ENCODE assay signal across 10 cellular contexts in genomic region chr3:30426319-30426993, GRCh38.
DNase-seq lines count a peak whose midpoint lies in the region; ATAC-seq and TF ChIP-seq lines count a peak whose summit lies in the region.
"Had no signal": no experiment of that assay in that cellular context is flagged by ENCODE, and none has a peak within 500 bp of the region (broad histone marks: within the 10 kb centered on the region; RNA-seq: fewer than 3 reads in every experiment).

No MANE protein-coding gene starts in this region.

- no peak overlapping the region for H3K4me3 Mint-ChIP-seq in stimulated activated naive B cell treated with anti-CD40 and anti-IgM and Interleukin-4, amounts not matched to agents 10 μg/mL and 1 μg/mL and 100 μg/mL, for 72 hours
- H3K4me3 Mint-ChIP-seq: nephron had no signal

- peaks cover 0 to 2% of the 10 kb centered on the region in 2 donors for H3K36me3 Mint-ChIP-seq in stimulated activated naive B cell treated with anti-CD40 and anti-IgM and Interleukin-4, amounts not matched to agents 10 μg/mL and 1 μg/mL and 100 μg/mL, for 72 hours

- no peak for TF ChIP-seq EP300 in Ishikawa (IDR thresholded peaks at IDR 0.05; ENCODE audit: borderline replicate concordance)

- no peak overlapping the region for H3K27ac Mint-ChIP-seq in stimulated activated naive B cell treated with anti-CD40 and anti-IgM and Interleukin-4, amounts not matched to agents 10 μg/mL and 1 μg/mL and 100 μg/mL, for 72 hours
- H3K27ac Mint-ChIP-seq: nephron had no signal

- DNase-seq in fibroblast of lung (ENCODE audit: low read depth in 2 of 2) (peak; percentile 79 to 85), left lobe of liver (ENCODE audit: low spot score) (no peak), stromal cell of bone marrow (ENCODE audit: low read depth) (peak; percentile 46), H4 (ENCODE audit: low spot score) (no peak), pons (ENCODE audit: low spot score) (no peak)
- DNase-seq in effector memory CD4-positive, alpha-beta T cell = no peak
- no peak for DNase-seq in stimulated activated naive B cell treated with anti-CD40 and anti-IgM and Interleukin-4, amounts not matched to agents 10 μg/mL and 1 μg/mL and 100 μg/mL, for 72 hours
- DNase-seq: upper lobe of left lung had no signal

- no peaks in the 10 kb centered on the region for H3K27me3 ChIP-seq in fibroblast of lung (ENCODE audit: control insufficient read depth, insufficient read depth, low read length)
- H3K27me3 ChIP-seq in effector memory CD4-positive, alpha-beta T cell (replicated peaks; ENCODE audit: control insufficient read depth, insufficient read depth, low read length, poor library complexity, severe bottlenecking) = no peaks in the 10 kb centered on the region
- H3K27me3 ChIP-seq: upper lobe of left lung had no signal

- no peaks in the 10 kb centered on the region for H3K79me2 ChIP-seq in fibroblast of lung (ENCODE audit: control insufficient read depth, insufficient read depth, low read length)

- TF ChIP-seq RAD21 in Ishikawa (IDR thresholded peaks at IDR 0.05; ENCODE audit: low read depth) = no peak

- no peak overlapping the region for H3K9ac ChIP-seq in fibroblast of lung (ENCODE audit: insufficient read depth, low read length)

- peak; percentile 56 for ATAC-seq in left lobe of liver
- ATAC-seq in stimulated activated naive B cell treated with anti-CD40 and anti-IgM and Interleukin-4, amounts not matched to agents 10 μg/mL and 1 μg/mL and 100 μg/mL, for 72 hours (replicated peaks) = no peak

- H3K4me1 ChIP-seq in fibroblast of lung (ENCODE audit: control insufficient read depth, extremely low read depth, insufficient read depth, low read length) = peaks cover 4% of the 10 kb centered on the region
- H3K4me1 ChIP-seq in effector memory CD4-positive, alpha-beta T cell (ENCODE audit: control insufficient read depth, insufficient read depth, low read length, poor library complexity, severe bottlenecking) = no peaks in the 10 kb centered on the region

- H3K4me2 ChIP-seq in fibroblast of lung (ENCODE audit: extremely low read depth, insufficient read depth, low read length) = no peak overlapping the region

- no peaks in the 10 kb centered on the region for H3K36me3 ChIP-seq in fibroblast of lung (ENCODE audit: control insufficient read depth, insufficient read depth, low read length)
- no peaks in the 10 kb centered on the region for H3K36me3 ChIP-seq in effector memory CD4-positive, alpha-beta T cell (ENCODE audit: control insufficient read depth, insufficient read depth, low read length)
- H3K36me3 ChIP-seq: upper lobe of left lung had no signal

- H3K27me3 Mint-ChIP-seq in stimulated activated naive B cell treated with anti-CD40 and anti-IgM and Interleukin-4, amounts not matched to agents 10 μg/mL and 1 μg/mL and 100 μg/mL, for 72 hours = no peaks in the 10 kb centered on the region

- H3K9me3 Mint-ChIP-seq in stimulated activated naive B cell treated with anti-CD40 and anti-IgM and Interleukin-4, amounts not matched to agents 10 μg/mL and 1 μg/mL and 100 μg/mL, for 72 hours = no peaks in the 10 kb centered on the region

- peaks cover under 1 to 3% of the 10 kb centered on the region in 2 donors for H3K4me1 Mint-ChIP-seq in stimulated activated naive B cell treated with anti-CD40 and anti-IgM and Interleukin-4, amounts not matched to agents 10 μg/mL and 1 μg/mL and 100 μg/mL, for 72 hours

- no peak overlapping the region for H3K27ac ChIP-seq in fibroblast of lung (ENCODE audit: insufficient read depth, low read length)
- no peak overlapping the region for H3K27ac ChIP-seq in effector memory CD4-positive, alpha-beta T cell (ENCODE audit: insufficient read depth, low read length, poor library complexity, severe bottlenecking)
- H3K27ac ChIP-seq: upper lobe of left lung had no signal

- no peak for TF ChIP-seq CTCF in fibroblast of lung (conservative IDR thresholded peaks at IDR 0.05 in 1 of 2, IDR thresholded peaks at IDR 0.05 in 1 of 2; ENCODE audit: low read depth in 1 of 2, low read length in 2 of 2)

- no peaks in the 10 kb centered on the region for H3K9me3 ChIP-seq in fibroblast of lung (ENCODE audit: control insufficient read depth, insufficient read depth, low read depth, low read length)
- H3K9me3 ChIP-seq in effector memory CD4-positive, alpha-beta T cell (ENCODE audit: control insufficient read depth, low read length) = no peaks in the 10 kb centered on the region
- H3K9me3 ChIP-seq: upper lobe of left lung had no signal

- no peaks in the 10 kb centered on the region for H4K20me1 ChIP-seq in fibroblast of lung (ENCODE audit: control insufficient read depth, extremely low read depth, insufficient read depth, low read length)

- H2AFZ ChIP-seq in fibroblast of lung (ENCODE audit: low read length) = no peak overlapping the region

- H3K4me3 ChIP-seq in fibroblast of lung (replicated peaks in 1 of 4; ENCODE audit: control extremely low read depth in 1 of 4, insufficient read depth in 1 of 4, low read depth in 3 of 4, low read length in 4 of 4) = no peak overlapping the region
- no peak overlapping the region for H3K4me3 ChIP-seq in effector memory CD4-positive, alpha-beta T cell (ENCODE audit: insufficient read depth, low read depth, low read length, poor library complexity, severe bottlenecking)
- H3K4me3 ChIP-seq: upper lobe of left lung had no signal

TF ChIP-seq in Ishikawa, 13 proteins besides CTCF, POLR2A, EP300 and RAD21:
- TF ChIP-seq REST (IDR thresholded peaks at IDR 0.05; ENCODE audit: low read depth) (no peak), EGR1 (IDR thresholded peaks at IDR 0.05) (no peak), CEBPB (IDR thresholded peaks at IDR 0.05) (no peak), TCF12 (IDR thresholded peaks at IDR 0.05; ENCODE audit: low read depth) (no peak), FOXM1 (IDR thresholded peaks at IDR 0.05; ENCODE audit: borderline replicate concordance, low read depth) (no peak), NFIC (IDR thresholded peaks at IDR 0.05) (peak; percentile 34; the same call in 1 of the 2 replicates), TEAD4 (IDR thresholded peaks at IDR 0.05) (0 out of 2 replicates have a peak, but pooled peaks have one; percentile 23), USF1 (IDR thresholded peaks at IDR 0.05) (no peak), TAF1 (IDR thresholded peaks at IDR 0.05; ENCODE audit: low read depth) (no peak), YY1 (IDR thresholded peaks at IDR 0.05; ENCODE audit: low read depth) (no peak), MAX (IDR thresholded peaks at IDR 0.05) (no peak), ZBTB7A (IDR thresholded peaks at IDR 0.05; ENCODE audit: low read depth) (no peak)

Comparison
In these comparisons a context has a peak if more than half of its experiments do, and no peak if none do; other contexts are left out.
1. DNase-seq: peak in fibroblast of lung (2 of 2) and stromal cell of bone marrow (single experiment); none in left lobe of liver (single experiment), H4 (single experiment), pons (single experiment), effector memory CD4-positive, alpha-beta T cell (0 of 3) and stimulated activated naive B cell treated with anti-CD40 and anti-IgM and Interleukin-4, amounts not matched to agents 10 μg/mL and 1 μg/mL and 100 μg/mL, for 72 hours (single experiment).